Comparison of ENCODE assay signal across 8 cellular contexts in the genomic region with DNA sequence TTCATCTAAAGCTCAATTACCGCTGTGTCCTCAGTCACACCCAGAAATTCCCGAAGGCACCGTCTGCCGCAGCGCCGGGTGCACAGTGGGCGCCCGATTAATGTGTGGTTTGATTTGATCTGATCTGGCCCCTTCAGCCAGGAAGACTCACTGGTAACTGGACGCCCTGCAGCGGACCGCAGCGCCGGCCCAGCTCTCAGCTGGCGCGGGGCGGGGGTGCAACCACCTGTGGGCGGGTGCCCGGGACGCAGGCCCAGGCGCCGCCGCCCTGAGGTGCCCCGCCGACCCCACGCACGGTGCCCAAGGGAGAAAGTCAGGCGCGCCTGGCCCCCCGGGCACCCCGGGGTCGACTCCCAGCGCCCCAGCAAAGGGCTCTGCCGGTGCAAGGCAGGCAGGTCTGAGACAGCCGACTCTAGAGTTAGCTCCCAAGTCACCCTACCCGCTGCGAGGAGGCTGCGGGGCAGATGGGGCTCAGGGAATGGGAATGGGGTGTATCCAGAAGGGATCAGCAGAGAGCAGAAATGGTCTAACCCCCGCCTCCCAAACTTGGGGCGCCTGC. TPM values are rescaled to one million over a fixed set of nuclear protein-coding genes. Genes with fewer than 3 reads are reported as not detected.
DNase-seq lines count a peak whose midpoint lies in the region; ATAC-seq and TF ChIP-seq lines count a peak whose summit lies in the region.

No MANE protein-coding gene starts in this region.

- intact Hi-C loops in right lobe of liver (cut with DNase I), result loop anchor here in 1 of 2 donors (5.0 kb wide), 1 partner anchor 67 kb away; no protein-coding TSS in a partner anchor

- WGBS in HUES64, result 3% methylated on average over 39 of the region's 39 CpGs
- WGBS in right lobe of liver (ENCODE audit: insufficient coverage, low coverage, low lambda C conversion rate, missing lambda C conversion rate), result 2% methylated on average over 13 of the region's 39 CpGs

- H3K27ac ChIP-seq in ACC112 (ENCODE audit: low read depth, low read length) (no peak overlapping the region), HUES64 (ENCODE audit: low read depth, low read length) (peak overlapping the region; percentile 94; the same call in 1 of the 2 replicates), right lobe of liver (peak overlapping the region in 2 of 3 donors; percentile 88 to 90)

- no peaks in the 10 kb centered on the region for H3K79me2 ChIP-seq in ACC112 (ENCODE audit: control insufficient read depth, insufficient read depth, low read length, unreplicated experiment)

- peak; percentile 6 for DNase-seq in astrocyte of the spinal cord (ENCODE audit: low read depth, low spot score)
- DNase-seq in right lobe of liver, result peak; percentile 57 to 78 (median 72)
- no peak for DNase-seq in UCSD-AML1 (lab: John Stamatoyannopoulos, UW; ENCODE audit: unreplicated experiment)
- DNase-seq in OCI-M1 (lab: John Stamatoyannopoulos, UW), result no peak
- no peak for DNase-seq in HK-2 (ENCODE audit: unreplicated experiment)

- no peak for TF ChIP-seq CTCF in astrocyte of the spinal cord (IDR thresholded peaks at IDR 0.05; ENCODE audit: low read depth, low read length)
- no peak for TF ChIP-seq CTCF in right lobe of liver (IDR thresholded peaks at IDR 0.05)

- peak overlapping the region; percentile 62 for H3K9ac ChIP-seq in HUES64 (ENCODE audit: low read depth, low read length)

- H3K27me3 ChIP-seq in ACC112 (ENCODE audit: insufficient read depth, low read length), result peaks cover 8% of the 10 kb centered on the region; the same call in 1 of the 2 replicates
- peaks cover 29% of the 10 kb centered on the region for H3K27me3 ChIP-seq in HUES64 (ENCODE audit: insufficient read depth, low read length)
- H3K27me3 ChIP-seq in right lobe of liver, result no peaks in the 10 kb centered on the region

- peak; percentile 44 to 63 (median 53) for ATAC-seq in right lobe of liver
- ATAC-seq in HG02642 (IDR thresholded peaks at IDR 0.05; ENCODE audit: poor library complexity, unreplicated experiment), result no peak

- H3K36me3 ChIP-seq in ACC112 (ENCODE audit: insufficient read depth, low read length), result no peaks in the 10 kb centered on the region
- no peaks in the 10 kb centered on the region for H3K36me3 ChIP-seq in HUES64 (ENCODE audit: insufficient read depth, low read length)
- no peaks in the 10 kb centered on the region for H3K36me3 ChIP-seq in right lobe of liver

- H3K4me3 ChIP-seq in ACC112 (ENCODE audit: low read depth, low read length) (peak overlapping the region; percentile 74), HUES64 (ENCODE audit: low read length) (peak overlapping the region; percentile 72), astrocyte of the spinal cord (ENCODE audit: low read depth, low read length) (peak overlapping the region; percentile 42), right lobe of liver (peak overlapping the region; percentile 52 to 71 (median 65))

- H3K9me3 ChIP-seq in HUES64 (ENCODE audit: insufficient read depth, low read depth, low read length) (no peaks in the 10 kb centered on the region), right lobe of liver (no peaks in the 10 kb centered on the region)

- peaks cover 8% of the 10 kb centered on the region for H3K4me1 ChIP-seq in ACC112 (ENCODE audit: control insufficient read depth, insufficient read depth, low read length, unreplicated experiment)
- H3K4me1 ChIP-seq in HUES64 (ENCODE audit: insufficient read depth, low read length), result peaks cover 43% of the 10 kb centered on the region
- peaks cover 0 to 38% (median 15%) of the 10 kb centered on the region in 4 donors for H3K4me1 ChIP-seq in right lobe of liver

- H2AFZ ChIP-seq in ACC112 (ENCODE audit: low read length, unreplicated experiment), result no peak overlapping the region

- TF ChIP-seq POLR2A in right lobe of liver (IDR thresholded peaks at IDR 0.05), result no peak

- in situ Hi-C loops in astrocyte of the spinal cord (cut with HindIII; ENCODE audit: low sequenced_read_pairs), result no loop called here

RNA-seq across cellular contexts. Expression of a gene that starts 1.7 kb away (rescaled TPM):
- polyA plus RNA-seq in HUES64 (2013, experiment 1 of 2), result 11.5 TPM
- 12.9 TPM for polyA plus RNA-seq in HUES64 (2013, experiment 2 of 2)
- total RNA-seq in right lobe of liver, result 10 to 100 TPM; 29.0 to 89.0 (median 32.4) TPM

Comparison
In these comparisons a context has a peak if more than half of its experiments do, and no peak if none do; other contexts are left out.
1. DNase-seq: peak in astrocyte of the spinal cord (single experiment) and right lobe of liver (3 of 3); none in UCSD-AML1 (single experiment), OCI-M1 (single experiment) and HK-2 (single experiment).
2. Peak in every context shown above with its lines, with median percentiles within 50 percentile points of each other: H3K4me3 ChIP-seq.